ENCODE assay signal across 8 cellular contexts in genomic region chr21:37087188-37087587, GRCh38. TPM values are rescaled to one million over a fixed set of nuclear protein-coding genes. Genes with fewer than 3 reads are reported as not detected.
DNase-seq lines count a peak whose midpoint lies in the region; ATAC-seq and TF ChIP-seq lines count a peak whose summit lies in the region.

No MANE protein-coding gene starts in this region.

- no peak for ATAC-seq in HG02840 (IDR thresholded peaks at IDR 0.05; ENCODE audit: low FRiP score, unreplicated experiment)
- ATAC-seq in effector memory CD8-positive, alpha-beta T cell (replicated peaks) = no peak

- H3K4me3 ChIP-seq in choroid plexus epithelial cell (ENCODE audit: low read depth, low read length) (no peak overlapping the region), neural progenitor cell (no peak overlapping the region)

- H3K27me3 Mint-ChIP-seq in neural progenitor cell (ENCODE audit: insufficient read depth, low read depth) (no peaks in the 10 kb centered on the region), glutamatergic neuron (ENCODE audit: unreplicated experiment) (no peaks in the 10 kb centered on the region)
- no peaks in the 10 kb centered on the region for H3K27me3 Mint-ChIP-seq in effector memory CD8-positive, alpha-beta T cell

- H3F3A ChIP-seq in neural progenitor cell (ENCODE audit: low read depth) = peaks cover 3% of the 10 kb centered on the region

- peak; percentile 75 for DNase-seq in ELR (ENCODE audit: low read depth)
- peak; percentile 9 to 18 for DNase-seq in NCI-H1930 (lab: John Stamatoyannopoulos, UW)
- DNase-seq in choroid plexus epithelial cell (ENCODE audit: low read depth) = peak; percentile 84
- peak; percentile 7 for DNase-seq in neural progenitor cell (ENCODE audit: low spot score)
- DNase-seq in glutamatergic neuron = no peak
- DNase-seq in effector memory CD8-positive, alpha-beta T cell = no peak
- DNase-seq in kidney glomerular epithelial cell (lab: John Stamatoyannopoulos, UW) = no peak

- H3K4me2 ChIP-seq in neural progenitor cell = no peak overlapping the region

- H3K4me1 Mint-ChIP-seq in neural progenitor cell = no peaks in the 10 kb centered on the region
- no peaks in the 10 kb centered on the region for H3K4me1 Mint-ChIP-seq in glutamatergic neuron (ENCODE audit: low read depth, unreplicated experiment)
- peaks cover 9 to 23% of the 10 kb centered on the region in 2 donors for H3K4me1 Mint-ChIP-seq in effector memory CD8-positive, alpha-beta T cell (ENCODE audit: low read depth in 2 of 2)

- H4K20me1 ChIP-seq in neural progenitor cell (ENCODE audit: low read depth) = peaks cover 53% of the 10 kb centered on the region

- H3K36me3 Mint-ChIP-seq in neural progenitor cell (peaks cover 29% of the 10 kb centered on the region), glutamatergic neuron (ENCODE audit: unreplicated experiment) (no peaks in the 10 kb centered on the region)
- H3K36me3 Mint-ChIP-seq in effector memory CD8-positive, alpha-beta T cell (ENCODE audit: insufficient read depth) = peaks cover 30% of the 10 kb centered on the region

- H3K9ac ChIP-seq in neural progenitor cell = no peak overlapping the region

- H3K36me3 ChIP-seq in neural progenitor cell = no peaks in the 10 kb centered on the region

- H2AFZ ChIP-seq in neural progenitor cell (replicated peaks) = no peak overlapping the region

- H3K9me3 Mint-ChIP-seq in neural progenitor cell = peaks cover 5% of the 10 kb centered on the region
- H3K9me3 Mint-ChIP-seq in glutamatergic neuron (ENCODE audit: unreplicated experiment) = peaks cover 2% of the 10 kb centered on the region
- no peaks in the 10 kb centered on the region for H3K9me3 Mint-ChIP-seq in effector memory CD8-positive, alpha-beta T cell

- H3K27me3 ChIP-seq in neural progenitor cell = no peaks in the 10 kb centered on the region

- H3K9me3 ChIP-seq in neural progenitor cell (ENCODE audit: low read depth) = no peaks in the 10 kb centered on the region

- peaks cover 21% of the 10 kb centered on the region for H3K79me2 ChIP-seq in neural progenitor cell (ENCODE audit: low read depth)

- H3K27ac Mint-ChIP-seq in neural progenitor cell (no peak overlapping the region), glutamatergic neuron (ENCODE audit: unreplicated experiment) (no peak overlapping the region)
- H3K27ac Mint-ChIP-seq in effector memory CD8-positive, alpha-beta T cell = no peak overlapping the region

- peak; percentile 63 for TF ChIP-seq CTCF in choroid plexus epithelial cell (conservative IDR thresholded peaks at IDR 0.05; ENCODE audit: low read depth, low read length)
- TF ChIP-seq CTCF in neural progenitor cell (IDR thresholded peaks at IDR 0.05) = peak; percentile 21
- no peak for TF ChIP-seq CTCF in glutamatergic neuron (IDR thresholded peaks at IDR 0.05; ENCODE audit: partially characterized antibody, unreplicated experiment)

- H3K27ac ChIP-seq in neural progenitor cell = no peak overlapping the region

- H3K4me3 Mint-ChIP-seq in neural progenitor cell (no peak overlapping the region), glutamatergic neuron (ENCODE audit: unreplicated experiment) (no peak overlapping the region)
- no peak overlapping the region for H3K4me3 Mint-ChIP-seq in effector memory CD8-positive, alpha-beta T cell

- H3K4me1 ChIP-seq in neural progenitor cell = no peaks in the 10 kb centered on the region

RNA-seq across cellular contexts. Expression of gene TTC3, which starts 14.1 kb away (rescaled TPM):
- total RNA-seq in neural progenitor cell (ENCODE audit: low replicate concordance) (116 and 135 TPM in 2 replicates), glutamatergic neuron (ENCODE audit: unreplicated experiment) (235 TPM)

RNA-seq across cellular contexts. Expression of gene PIGP, which starts 14.3 kb away (rescaled TPM):
- total RNA-seq in neural progenitor cell (ENCODE audit: low replicate concordance) = 10.1 and 25.8 TPM in 2 replicates
- total RNA-seq in glutamatergic neuron (ENCODE audit: unreplicated experiment) = 17.6 TPM

Comparison
In these comparisons a context has a peak if more than half of its experiments do, and no peak if none do; other contexts are left out.
1. DNase-seq: peak in ELR (single experiment), NCI-H1930 (2 of 2), choroid plexus epithelial cell (single experiment) and neural progenitor cell (single experiment); none in glutamatergic neuron (single experiment), effector memory CD8-positive, alpha-beta T cell (0 of 3) and kidney glomerular epithelial cell (single experiment).